ENCODE assay signal across 6 cellular contexts in genomic region chr5:126649709-126650108, GRCh38. TPM values are rescaled to one million over a fixed set of nuclear protein-coding genes. Genes with fewer than 3 reads are reported as not detected.
DNase-seq lines count a peak whose midpoint lies in the region; ATAC-seq and TF ChIP-seq lines count a peak whose summit lies in the region.
"Not testable (repeated sequence)": the region's sequence is repeated elsewhere in the genome, so short reads cannot be mapped to it uniquely, and the experiment has no call there.

No MANE protein-coding gene starts in this region.

- not testable (repeated sequence) for H3K4me1 ChIP-seq in colonic mucosa
- peaks cover 16 to 48% (median 37%) of the 10 kb centered on the region in 4 donors for H3K4me1 ChIP-seq in liver (ENCODE audit: control insufficient read depth in 4 of 4, insufficient read depth in 4 of 4, low read length in 3 of 4)
- H3K4me1 ChIP-seq in mucosa of rectum (ENCODE audit: control insufficient read depth in 2 of 2, insufficient read depth in 2 of 2, low read length in 2 of 2): peaks cover 12 to 18% of the 10 kb centered on the region in 2 donors

- not testable (repeated sequence) for TF ChIP-seq CTCF in VCaP (conservative IDR thresholded peaks at IDR 0.05); colonic mucosa (IDR thresholded peaks at IDR 0.05); liver (IDR thresholded peaks at IDR 0.05; ENCODE audit: low read depth, low read length, missing input control)

- not testable (repeated sequence) for TF ChIP-seq RAD21 in liver (IDR thresholded peaks at IDR 0.05)

- not testable (repeated sequence) for H3K27me3 ChIP-seq in colonic mucosa; liver (ENCODE audit: control insufficient read depth in 4 of 4, insufficient read depth in 4 of 4, low read length in 3 of 4); mucosa of rectum (ENCODE audit: control insufficient read depth in 2 of 2, insufficient read depth in 2 of 2, low read length in 2 of 2)

- intact Hi-C loops in colonic mucosa (cut with DNase I): not testable (repeated sequence)

- H3K27ac ChIP-seq in VCaP: peak overlapping the region; percentile 27; the same call in 1 of the 2 replicates
- H3K27ac ChIP-seq in colonic mucosa: peak overlapping the region; percentile 87
- peak overlapping the region; percentile 82 to 92 for H3K27ac ChIP-seq in liver (ENCODE audit: low read depth in 1 of 2, low read length in 2 of 2)
- H3K27ac ChIP-seq in mucosa of rectum (ENCODE audit: low read depth in 2 of 2, low read length in 2 of 2): peak overlapping the region; percentile 66 to 79

- not testable (repeated sequence) for H3K4me3 ChIP-seq in colonic mucosa; liver (ENCODE audit: low read depth in 1 of 3, low read length in 3 of 3)
- peak overlapping the region; percentile 6 to 39 for H3K4me3 ChIP-seq in mucosa of rectum (ENCODE audit: low read length in 2 of 2)

- 32% methylated on average over 6 of the region's 6 CpGs for WGBS in liver

- peak; percentile 39 for ATAC-seq in left lobe of liver

- H3K9ac ChIP-seq in colonic mucosa (ENCODE audit: low read depth in 2 of 2, low read length in 2 of 2): peak overlapping the region in 1 of 2 donors; percentile 16
- H3K9ac ChIP-seq in liver (ENCODE audit: low read depth in 1 of 2, low read length in 2 of 2): peak overlapping the region; percentile 65 to 92
- peak overlapping the region in 1 of 2 donors; percentile 19 for H3K9ac ChIP-seq in mucosa of rectum (ENCODE audit: low read depth in 1 of 2, low read length in 2 of 2)

- H3K9me3 ChIP-seq in colonic mucosa; liver (ENCODE audit: control insufficient read depth in 4 of 4, low read length in 3 of 4); mucosa of rectum (ENCODE audit: control insufficient read depth in 2 of 2, low read length in 2 of 2): not testable (repeated sequence)

- DNase-seq in NCI-H82 (lab: John Stamatoyannopoulos, UW): peak; percentile 79
- DNase-seq in colonic mucosa; left lobe of liver (ENCODE audit: low spot score): not testable (repeated sequence)

- H3K36me3 ChIP-seq in colonic mucosa; liver (ENCODE audit: control insufficient read depth in 4 of 4, insufficient read depth in 3 of 4, low read depth in 1 of 4, low read length in 3 of 4); mucosa of rectum (ENCODE audit: control insufficient read depth in 2 of 2, insufficient read depth in 2 of 2, low read length in 2 of 2): not testable (repeated sequence)

RNA-seq across cellular contexts. Expression of gene PHAX, which starts 49.0 kb away (rescaled TPM):
- total RNA-seq in colonic mucosa (10 to 100 TPM; 36.4 to 36.6 TPM), left lobe of liver (13.6 TPM), liver (10 to 100 TPM; 19.8 to 30.3 TPM)
- polyA plus RNA-seq in liver: 10 to 100 TPM; 10.3 to 32.6 TPM

RNA-seq across cellular contexts. Expression of gene ALDH7A1, which starts 54.7 kb away (rescaled TPM):
- total RNA-seq in colonic mucosa (10 to 100 TPM; 49.2 to 75.7 TPM), left lobe of liver (128 TPM), liver (10 to 100 TPM; 47.7 to 64.8 TPM)
- 10 to 100 TPM; 52.1 to 86.9 TPM for polyA plus RNA-seq in liver

Comparison
In these comparisons a context has a peak if more than half of its experiments do, and no peak if none do; other contexts are left out.
1. H3K27ac ChIP-seq: peak in every context shown above with its lines; median percentile 87 in colonic mucosa; 87 in liver; 72 in mucosa of rectum; 27 in VCaP.